In genomic region chr2:240960309-240960962, GRCh38 we compare ENCODE assay signal across 9 cellular contexts. TPM values are rescaled to one million over a fixed set of nuclear protein-coding genes. Genes with fewer than 3 reads are reported as not detected.
DNase-seq lines count a peak whose midpoint lies in the region; ATAC-seq and TF ChIP-seq lines count a peak whose summit lies in the region.
"Had no signal": no experiment of that assay in that cellular context is flagged by ENCODE, and none has a peak within 500 bp of the region (broad histone marks: within the 10 kb centered on the region; RNA-seq: fewer than 3 reads in every experiment).

No MANE protein-coding gene starts in this region.

- peak; percentile 3 for DNase-seq in activated CD4-positive, alpha-beta T cell treated with anti-CD3 and anti-CD28 coated beads, Interleukin-2, amount 10 ng/mL, durations not matched to agents 7 days and 5 days
- DNase-seq in activated CD4-positive, alpha-beta T cell treated with anti-CD3 and anti-CD28 coated beads for 48 hours = no peak
- DNase-seq in dorsolateral prefrontal cortex (peak in 6 of 10 donors; percentile 2 to 41 (median 24)), lung (ENCODE audit: low spot score) (peak; percentile 61), cerebellum (ENCODE audit: low spot score) (no peak)
- no peak for DNase-seq in activated T-cell treated with anti-CD3 and anti-CD28 coated beads, Interleukin-2, amount 50 U/mL, for 1 hour

- H3K36me3 ChIP-seq in lung (ENCODE audit: control insufficient read depth in 2 of 2, insufficient read depth in 2 of 2, low read length in 2 of 2) (no peaks in the 10 kb centered on the region), urinary bladder (ENCODE audit: insufficient read depth) (no peaks in the 10 kb centered on the region)

- H3K9me3 ChIP-seq in lung (ENCODE audit: control insufficient read depth in 2 of 2, insufficient read depth in 1 of 2, low read length in 1 of 2) = peaks cover 0 to 4% of the 10 kb centered on the region in 2 donors

- H3K36me3 Mint-ChIP-seq in activated CD4-positive, alpha-beta T cell treated with anti-CD3 and anti-CD28 coated beads, Interleukin-2, amount 10 ng/mL, durations not matched to agents 7 days and 5 days (ENCODE audit: low read depth) = no peaks in the 10 kb centered on the region
- H3K36me3 Mint-ChIP-seq: CD8-positive, alpha-beta T cell had no signal

- no peaks in the 10 kb centered on the region for H3K27me3 Mint-ChIP-seq in activated CD4-positive, alpha-beta T cell treated with anti-CD3 and anti-CD28 coated beads, Interleukin-2, amount 10 ng/mL, durations not matched to agents 7 days and 5 days

- H3K4me3 Mint-ChIP-seq in activated CD4-positive, alpha-beta T cell treated with anti-CD3 and anti-CD28 coated beads, Interleukin-2, amount 10 ng/mL, durations not matched to agents 7 days and 5 days = no peak overlapping the region
- H3K4me3 Mint-ChIP-seq: CD8-positive, alpha-beta T cell had no signal

- no peak overlapping the region for H3K27ac Mint-ChIP-seq in activated CD4-positive, alpha-beta T cell treated with anti-CD3 and anti-CD28 coated beads, Interleukin-2, amount 10 ng/mL, durations not matched to agents 7 days and 5 days

- H3K4me1 ChIP-seq in lung (ENCODE audit: control insufficient read depth in 2 of 2, insufficient read depth in 2 of 2, low read length in 2 of 2) = peaks cover 0 to 28% of the 10 kb centered on the region in 2 donors
- H3K4me1 ChIP-seq in urinary bladder (ENCODE audit: insufficient read depth) = peaks cover 1% of the 10 kb centered on the region

- POLR2A ChIA-PET in activated CD4-positive, alpha-beta T cell treated with anti-CD3 and anti-CD28 coated beads, Interleukin-2, amount 10 ng/mL, durations not matched to agents 7 days and 5 days (lab: Charles Lee) = no interaction called here

- H3K4me3 ChIP-seq in dorsolateral prefrontal cortex (no peak overlapping the region), lung (no peak overlapping the region), urinary bladder (ENCODE audit: low read depth, low read length) (no peak overlapping the region)

- CTCF ChIA-PET in activated CD4-positive, alpha-beta T cell treated with anti-CD3 and anti-CD28 coated beads, Interleukin-2, amount 10 ng/mL, durations not matched to agents 7 days and 5 days (lab: Charles Lee) = no interaction called here

- no peaks in the 10 kb centered on the region for H3K9me3 Mint-ChIP-seq in activated CD4-positive, alpha-beta T cell treated with anti-CD3 and anti-CD28 coated beads, Interleukin-2, amount 10 ng/mL, durations not matched to agents 7 days and 5 days
- H3K9me3 Mint-ChIP-seq: CD8-positive, alpha-beta T cell had no signal

- WGBS in lung, 2 donors = 15% methylated on average over 27 to 28 of the region's 28 CpGs
- 19% methylated on average over 28 of the region's 28 CpGs for WGBS in urinary bladder

- ATAC-seq in lung (ENCODE audit: insufficient read depth, low FRiP score) (no peak), GM18867 (IDR thresholded peaks at IDR 0.05; ENCODE audit: unreplicated experiment) (no peak)
- ATAC-seq: CD8-positive, alpha-beta T cell had no signal

- H3K27ac ChIP-seq in dorsolateral prefrontal cortex (no peak overlapping the region), lung (ENCODE audit: low read depth in 1 of 2, low read length in 1 of 2) (peak overlapping the region in 1 of 2 donors; percentile 27), urinary bladder (ENCODE audit: low read depth) (peak overlapping the region; percentile 87)

- TF ChIP-seq CTCF in dorsolateral prefrontal cortex (IDR thresholded peaks at IDR 0.05 in 54 of 56, conservative IDR thresholded peaks at IDR 0.05 in 2 of 56; ENCODE audit: low read depth in 1 of 56, partially characterized antibody in 56 of 56) (no peak), lung (IDR thresholded peaks at IDR 0.05; ENCODE audit: control extremely low read depth, extremely low read depth) (no peak)

- intact Hi-C loops in dorsolateral prefrontal cortex (cut with DNase I) = no loop called here

- H3K4me1 Mint-ChIP-seq in activated CD4-positive, alpha-beta T cell treated with anti-CD3 and anti-CD28 coated beads, Interleukin-2, amount 10 ng/mL, durations not matched to agents 7 days and 5 days = no peaks in the 10 kb centered on the region

- H3K27me3 ChIP-seq in dorsolateral prefrontal cortex = no peaks in the 10 kb centered on the region
- no peaks in the 10 kb centered on the region for H3K27me3 ChIP-seq in lung (ENCODE audit: control insufficient read depth, insufficient read depth)

RNA-seq across cellular contexts. Expression of gene SNED1, which starts 38.0 kb away (rescaled TPM):
- total RNA-seq in activated CD4-positive, alpha-beta T cell treated with anti-CD3 and anti-CD28 coated beads, Interleukin-2, amount 10 ng/mL, durations not matched to agents 7 days and 5 days = 1 to 10 TPM; 6.1 to 8.6 TPM
- total RNA-seq in dorsolateral prefrontal cortex (10 to 100 TPM; 19.4 to 99.0 (median 47.6) TPM), lung (10 to 100 TPM; 57.1 to 74.6 TPM), urinary bladder (11.5 TPM), cerebellum (12.0 TPM)
- polyA plus RNA-seq in lung (10 to 100 TPM in 1 of 2 donors, 1 to 10 TPM in 1; 5.9 to 12.3 TPM), urinary bladder (17.1 TPM)

RNA-seq across cellular contexts. Expression of gene CROCC2, which starts 54.3 kb away (rescaled TPM):
- total RNA-seq in activated CD4-positive, alpha-beta T cell treated with anti-CD3 and anti-CD28 coated beads, Interleukin-2, amount 10 ng/mL, durations not matched to agents 7 days and 5 days = not detected
- total RNA-seq in dorsolateral prefrontal cortex = under 1 TPM in 6 of 120 experiments, not detected in 114; 0.08 to 0.22 (median 0.11) TPM
- total RNA-seq in lung = 10 to 100 TPM in 1 of 2 donors, 1 to 10 TPM in 1; 5.6 to 17.4 TPM
- 1 to 10 TPM; 1.3 to 3.1 TPM for polyA plus RNA-seq in lung
- not detected for total RNA-seq in urinary bladder
- 0.08 TPM for polyA plus RNA-seq in urinary bladder
- not detected for total RNA-seq in cerebellum
- total RNA-seq: CD8-positive, alpha-beta T cell had no signal

Comparison
In these comparisons a context has a peak if more than half of its experiments do, and no peak if none do; other contexts are left out.
1. DNase-seq: peak in activated CD4-positive, alpha-beta T cell treated with anti-CD3 and anti-CD28 coated beads, Interleukin-2, amount 10 ng/mL, durations not matched to agents 7 days and 5 days (single experiment), dorsolateral prefrontal cortex (6 of 10) and lung (single experiment); none in activated CD4-positive, alpha-beta T cell treated with anti-CD3 and anti-CD28 coated beads for 48 hours (single experiment), activated T-cell treated with anti-CD3 and anti-CD28 coated beads, Interleukin-2, amount 50 U/mL, for 1 hour (single experiment) and cerebellum (single experiment).